In the genomic region with DNA sequence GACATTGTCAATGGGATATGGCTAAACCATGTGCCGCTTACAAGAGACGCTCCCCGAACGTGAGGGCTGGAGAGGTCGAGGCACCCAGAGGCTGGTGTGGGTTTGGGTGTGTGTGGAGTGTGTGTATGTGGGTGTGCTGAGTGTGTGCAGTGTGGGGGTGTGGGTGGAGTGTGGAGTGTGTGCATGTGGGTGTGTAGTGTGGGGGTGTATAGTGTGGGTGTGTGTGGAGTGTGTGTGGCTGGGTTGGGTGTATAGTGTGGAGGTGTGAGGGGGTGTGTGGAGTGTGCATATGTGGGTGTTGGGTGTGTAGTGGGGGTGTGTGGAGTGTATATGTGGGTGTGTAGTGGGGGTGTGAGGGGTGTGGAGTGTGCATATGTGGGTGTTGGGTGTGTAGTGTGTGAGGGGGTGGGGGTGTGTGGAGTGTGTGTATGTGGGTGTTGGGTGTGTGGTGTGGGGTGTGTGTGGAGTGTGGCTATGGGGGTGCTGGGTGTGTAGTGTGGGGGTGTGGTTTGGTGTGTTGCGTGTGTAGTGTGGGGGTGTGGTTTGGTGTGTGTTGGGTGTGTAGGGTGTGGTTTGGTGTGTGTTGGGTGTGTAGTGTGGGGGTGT, we compare ENCODE assay signal across 22 cellular contexts. TPM values are rescaled to one million over a fixed set of nuclear protein-coding genes. Genes with fewer than 3 reads are reported as not detected.
DNase-seq lines count a peak whose midpoint lies in the region; ATAC-seq and TF ChIP-seq lines count a peak whose summit lies in the region.
"Had no signal": no experiment of that assay in that cellular context is flagged by ENCODE, and none has a peak within 500 bp of the region (broad histone marks: within the 10 kb centered on the region; RNA-seq: fewer than 3 reads in every experiment).

No MANE protein-coding gene starts in this region.

- peaks cover 2% of the 10 kb centered on the region for H3K4me1 Mint-ChIP-seq in T-helper 1 cell treated with Interleukin-12 subunit alpha and Interleukin-12 subunit beta and Interleukin-4 antibody, amounts not matched to agents 30 μg/mL and 1 μg/mL, for 36 hours (ENCODE audit: low read depth)
- H3K4me1 Mint-ChIP-seq: brain had no signal

- WGBS in ovary, 3 donors: 75 to 93% (median 88%) methylated on average over 5 to 6 of the region's 6 CpGs

- no peak for DNase-seq in T-helper 1 cell
- peak; percentile 4 for DNase-seq in WERI-Rb-1
- peak; percentile 6 for DNase-seq in left ventricle myocardium inferior
- DNase-seq in ovary: peak in 4 of 5 donors; percentile 11 to 25 (median 18)
- no peak for DNase-seq in H7
- DNase-seq in GDM1 (lab: John Stamatoyannopoulos, UW): no peak
- DNase-seq: activated CD4-positive, alpha-beta T cell treated with anti-CD3 and anti-CD28 coated beads for 4 hours; activated gamma-delta T cell; CD4-positive, alpha-beta memory T cell; effector memory CD4-positive, alpha-beta T cell; foreskin melanocyte; Kasumi-1; NCI-H187; NCI-H526; small intestine; stimulated activated CD4-positive, alpha-beta T cell treated with anti-CD3 and anti-CD28 coated beads, Interleukin-2, amount 100 ng/mL, for 24 hours had no signal

- no peak for ATAC-seq in HG03108 (IDR thresholded peaks at IDR 0.05; ENCODE audit: unreplicated experiment)
- ATAC-seq: T-helper 17 cell had no signal

- TF ChIP-seq EP300 in ovary (IDR thresholded peaks at IDR 0.05): no peak

- H3K27me3 ChIP-seq in WERI-Rb-1 (ENCODE audit: insufficient read depth, low read depth, severe bottlenecking) (no peaks in the 10 kb centered on the region), left ventricle myocardium inferior (ENCODE audit: low read depth) (no peaks in the 10 kb centered on the region), ovary (no peaks in the 10 kb centered on the region), H7 (ENCODE audit: control insufficient read depth, insufficient read depth, low read length) (no peaks in the 10 kb centered on the region)

- H3K36me3 ChIP-seq in WERI-Rb-1 (no peaks in the 10 kb centered on the region; the same call in 1 of the 2 replicates), left ventricle myocardium inferior (peaks cover 54% of the 10 kb centered on the region), ovary (no peaks in the 10 kb centered on the region), H7 (replicated peaks; ENCODE audit: control insufficient read depth, insufficient read depth, low read length) (peaks cover 18% of the 10 kb centered on the region)

- H3K9me3 Mint-ChIP-seq in T-helper 1 cell treated with Interleukin-12 subunit alpha and Interleukin-12 subunit beta and Interleukin-4 antibody, amounts not matched to agents 30 μg/mL and 1 μg/mL, for 36 hours: no peaks in the 10 kb centered on the region

- intact Hi-C loops in left ventricle myocardium inferior (cut with micrococcal nuclease): no loop called here
- intact Hi-C loops in ovary (cut with DNase I): no loop called here

- peak overlapping the region; percentile 10 for H3K27ac Mint-ChIP-seq in T-helper 1 cell treated with Interleukin-12 subunit alpha and Interleukin-12 subunit beta and Interleukin-4 antibody, amounts not matched to agents 30 μg/mL and 1 μg/mL, for 36 hours
- H3K27ac Mint-ChIP-seq: progenitor cell of endocrine pancreas, T-helper 17 cell had no signal

- no peaks in the 10 kb centered on the region for H3K27me3 Mint-ChIP-seq in T-helper 1 cell treated with Interleukin-12 subunit alpha and Interleukin-12 subunit beta and Interleukin-4 antibody, amounts not matched to agents 30 μg/mL and 1 μg/mL, for 36 hours (ENCODE audit: low read depth)
- H3K27me3 Mint-ChIP-seq: CD4-positive, alpha-beta memory T cell; progenitor cell of endocrine pancreas; T-helper 17 cell had no signal

- no peaks in the 10 kb centered on the region for H3K36me3 Mint-ChIP-seq in T-helper 1 cell treated with Interleukin-12 subunit alpha and Interleukin-12 subunit beta and Interleukin-4 antibody, amounts not matched to agents 30 μg/mL and 1 μg/mL, for 36 hours (ENCODE audit: low read depth)
- H3K36me3 Mint-ChIP-seq: CD4-positive, alpha-beta memory T cell had no signal

- H3K9me3 ChIP-seq in WERI-Rb-1 (ENCODE audit: severe bottlenecking) (no peaks in the 10 kb centered on the region), left ventricle myocardium inferior (replicated peaks) (no peaks in the 10 kb centered on the region), ovary (no peaks in the 10 kb centered on the region)

- H3K4me1 ChIP-seq in left ventricle myocardium inferior (no peaks in the 10 kb centered on the region), ovary (ENCODE audit: insufficient read depth) (peaks cover 3% of the 10 kb centered on the region)

- TF ChIP-seq CTCF in WERI-Rb-1 (IDR thresholded peaks at IDR 0.05; ENCODE audit: low read depth, low read length) (no peak), left ventricle myocardium inferior (IDR thresholded peaks at IDR 0.05; ENCODE audit: borderline replicate concordance) (no peak), ovary (IDR thresholded peaks at IDR 0.05) (no peak)

- no peak overlapping the region for H3K4me3 ChIP-seq in WERI-Rb-1 (ENCODE audit: low read depth, low read length)
- H3K4me3 ChIP-seq in left ventricle myocardium inferior: no peak overlapping the region
- no peak overlapping the region for H3K4me3 ChIP-seq in ovary
- no peak overlapping the region for H3K4me3 ChIP-seq in H7 (ENCODE audit: insufficient read depth, low read depth, low read length)

- H3K27ac ChIP-seq in WERI-Rb-1 (no peak overlapping the region), left ventricle myocardium inferior (replicated peaks) (no peak overlapping the region), ovary (no peak overlapping the region)
- H3K27ac ChIP-seq: 22Rv1 had no signal

- no peak overlapping the region for H3K4me3 Mint-ChIP-seq in T-helper 1 cell treated with Interleukin-12 subunit alpha and Interleukin-12 subunit beta and Interleukin-4 antibody, amounts not matched to agents 30 μg/mL and 1 μg/mL, for 36 hours
- H3K4me3 Mint-ChIP-seq: brain, T-helper 17 cell had no signal

- no peak for TF ChIP-seq POLR2A in ovary (IDR thresholded peaks at IDR 0.05)

RNA-seq across cellular contexts. Expression of gene SLC19A1, which starts 42.2 kb away (rescaled TPM):
- total RNA-seq in left ventricle myocardium inferior (4.9 TPM), ovary (10 to 100 TPM in 4 of 7 donors, 1 to 10 TPM in 3; 2.4 to 18.2 (median 10.1) TPM)
- polyA plus RNA-seq in ovary: 1 to 10 TPM in 1 of 2 donors, under 1 TPM in 1; 0.88 to 6.9 TPM
- 17.9 and 19.6 TPM in 2 replicates for total RNA-seq in H7 (2014; rRNA removed; shearing (Covaris generic))

Comparison
In these comparisons a context has a peak if more than half of its experiments do, and no peak if none do; other contexts are left out.
1. DNase-seq: peak in WERI-Rb-1 (single experiment), left ventricle myocardium inferior (single experiment) and ovary (4 of 5); none in T-helper 1 cell (0 of 5), H7 (single experiment) and GDM1 (single experiment).